In the genomic region with DNA sequence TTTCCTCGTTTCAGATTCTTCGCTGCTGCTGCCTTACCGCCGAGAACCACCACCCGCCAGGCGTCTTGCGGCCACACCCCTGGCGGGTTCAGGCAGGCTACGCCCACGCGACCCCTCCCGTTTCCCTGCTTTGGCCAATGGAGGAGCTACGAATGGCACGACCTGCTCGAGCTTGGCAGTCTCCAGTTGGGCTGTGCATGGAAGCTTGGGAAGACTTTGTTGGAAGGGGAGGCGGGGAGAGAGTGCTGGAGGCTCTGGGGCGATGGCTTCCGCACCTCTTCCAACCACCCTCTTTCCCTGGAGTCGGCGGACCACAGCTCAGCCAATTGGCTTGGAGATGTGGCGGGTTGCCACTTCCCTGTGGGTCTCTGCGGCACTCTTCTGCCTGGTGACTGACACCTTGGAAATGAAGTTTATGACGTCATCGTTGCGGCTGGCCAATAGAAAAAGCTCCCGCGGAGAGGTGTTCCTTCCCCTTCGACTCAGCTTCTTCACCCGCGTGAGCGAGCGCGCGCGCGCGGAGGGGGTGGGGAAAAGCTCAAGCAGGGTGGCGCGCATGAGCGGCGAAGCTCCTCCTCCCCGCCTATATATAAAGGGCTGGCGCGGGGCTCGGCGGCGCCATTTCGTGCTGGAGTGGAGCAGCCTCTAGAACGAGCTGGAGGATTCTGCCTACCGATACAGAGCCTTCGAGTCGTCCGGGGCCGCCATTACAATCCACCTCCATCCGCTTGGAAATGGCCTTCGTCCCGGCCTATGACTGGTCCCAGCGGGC, we compare ENCODE assay signal across 8 cellular contexts. TPM values are rescaled to one million over a fixed set of nuclear protein-coding genes. Genes with fewer than 3 reads are reported as not detected.
DNase-seq lines count a peak whose midpoint lies in the region; ATAC-seq and TF ChIP-seq lines count a peak whose summit lies in the region.

No MANE protein-coding gene starts in this region.

- no TSS peak for BruUV-seq in Panc1 (replicated peaks; lab: Mats Ljungman, UMichigan)

- H3K36me3 Mint-ChIP-seq in activated T-cell treated with anti-CD3 and anti-CD28 coated beads, Interleukin-2, amount 50 U/mL, for 72 hours (ENCODE audit: insufficient read depth in 2 of 2), result peaks cover 49 to 65% of the 10 kb centered on the region in 2 donors

- H3K79me2 ChIP-seq in DND-41 (ENCODE audit: insufficient read depth, low read length) (peaks cover 91% of the 10 kb centered on the region), KMS-11 (ENCODE audit: insufficient read depth, low read depth) (peaks cover 78% of the 10 kb centered on the region)

- peak overlapping the region; percentile 99 for H3K27ac Mint-ChIP-seq in activated T-cell treated with anti-CD3 and anti-CD28 coated beads, Interleukin-2, amount 50 U/mL, for 72 hours

- H2AFZ ChIP-seq in DND-41 (ENCODE audit: low read depth, low read length) (no peak overlapping the region), KMS-11 (ENCODE audit: low read depth) (no peak overlapping the region)

- H3K27me3 ChIP-seq in DND-41 (ENCODE audit: insufficient read depth, low read length, poor library complexity), result no peaks in the 10 kb centered on the region
- H3K27me3 ChIP-seq in KMS-11 (ENCODE audit: insufficient read depth, low read depth), result no peaks in the 10 kb centered on the region
- H3K27me3 ChIP-seq in Panc1 (ENCODE audit: control insufficient read depth, insufficient read depth, low read length), result no peaks in the 10 kb centered on the region
- H3K27me3 ChIP-seq in muscle layer of colon (ENCODE audit: control insufficient read depth in 1 of 2, insufficient read depth in 2 of 2, low read length in 2 of 2), result no peaks in the 10 kb centered on the region

- CTCF ChIA-PET in Panc1 (lab: Charles Lee), result interaction anchor here (0.5 to 2.3 kb wide), 5 partner anchors 8 to 1666 kb away, joined by 3 to 12 read pairs (median 5); no protein-coding TSS in a partner anchor

- H4K20me1 ChIP-seq in DND-41 (ENCODE audit: insufficient read depth, low read length) (peaks cover 46% of the 10 kb centered on the region), KMS-11 (ENCODE audit: insufficient read depth) (peaks cover 40% of the 10 kb centered on the region)

- peak overlapping the region; percentile 89 for H3K9ac ChIP-seq in DND-41 (ENCODE audit: low read depth, low read length)
- H3K9ac ChIP-seq in KMS-11, result peak overlapping the region; percentile 100
- peak overlapping the region; percentile 100 for H3K9ac ChIP-seq in muscle layer of colon (ENCODE audit: low read length)

- H3K36me3 ChIP-seq in DND-41 (ENCODE audit: insufficient read depth, low read length), result peaks cover 59% of the 10 kb centered on the region
- peaks cover 26% of the 10 kb centered on the region; the same call in 1 of the 2 replicates for H3K36me3 ChIP-seq in KMS-11 (ENCODE audit: insufficient read depth)
- H3K36me3 ChIP-seq in Panc1 (ENCODE audit: control insufficient read depth, insufficient read depth, low read length), result peaks cover 36% of the 10 kb centered on the region
- H3K36me3 ChIP-seq in muscle layer of colon (ENCODE audit: insufficient read depth, low read length), result peaks cover 34% of the 10 kb centered on the region

- H3K4me1 Mint-ChIP-seq in activated T-cell treated with anti-CD3 and anti-CD28 coated beads, Interleukin-2, amount 50 U/mL, for 72 hours (ENCODE audit: low read depth), result peaks cover 32% of the 10 kb centered on the region

- peak overlapping the region; percentile 82 for H3K4me2 ChIP-seq in DND-41 (ENCODE audit: insufficient read depth, low read length)
- H3K4me2 ChIP-seq in KMS-11, result peak overlapping the region; percentile 97

- H3K27me3 Mint-ChIP-seq in activated T-cell treated with anti-CD3 and anti-CD28 coated beads, Interleukin-2, amount 50 U/mL, for 72 hours (ENCODE audit: low read depth), result no peaks in the 10 kb centered on the region

- H3K4me3 ChIP-seq in DND-41 (ENCODE audit: low read depth in 1 of 2, low read length in 2 of 2), result peak overlapping the region; percentile 53 to 84
- H3K4me3 ChIP-seq in KMS-11 (IDR thresholded peaks at IDR 0.05; ENCODE audit: insufficient read depth, low read depth, low read length), result no peak overlapping the region
- H3K4me3 ChIP-seq in Panc1 (ENCODE audit: low read depth in 2 of 2, low read length in 2 of 2), result peak overlapping the region; percentile 94 to 100
- H3K4me3 ChIP-seq in muscle layer of colon (ENCODE audit: low read depth in 1 of 2, low read length in 2 of 2), result peak overlapping the region; percentile 82 to 99

- peaks cover 41% of the 10 kb centered on the region for H3K4me1 ChIP-seq in DND-41 (ENCODE audit: insufficient read depth, low read length)
- H3K4me1 ChIP-seq in KMS-11 (ENCODE audit: low read depth, poor library complexity, severe bottlenecking), result peaks cover 29% of the 10 kb centered on the region
- peaks cover 24% of the 10 kb centered on the region for H3K4me1 ChIP-seq in Panc1 (ENCODE audit: control insufficient read depth, insufficient read depth, low read length)
- peaks cover 35% of the 10 kb centered on the region for H3K4me1 ChIP-seq in muscle layer of colon (ENCODE audit: insufficient read depth, low read length)

- in situ Hi-C loops in Panc1 (cut with HindIII; ENCODE audit: low pct_unique_long_range_greater_than_20kb, low sequenced_read_pairs), result no loop called here

- DNase-seq in DND-41 (peak; percentile 100), Panc1 (ENCODE audit: low read depth, low spot score) (peak; percentile 98)
- peak; percentile 99 to 100 for DNase-seq in activated T-cell treated with anti-CD3 and anti-CD28 coated beads, Interleukin-2, amount 50 U/mL, for 72 hours
- peak; percentile 99 to 100 for DNase-seq in stimulated activated CD8-positive, alpha-beta memory T cell treated with anti-CD3 and anti-CD28 coated beads, Interleukin-7, amount 100 ng/mL, for 1 hour (ENCODE audit: low read depth in 2 of 2)

- ATAC-seq in DND-41 (ENCODE audit: insufficient read depth, low read depth) (peak; percentile 69), GM21786 (IDR thresholded peaks at IDR 0.05; ENCODE audit: unreplicated experiment) (peak; percentile 53), Panc1 (peak; percentile 72), esophagus mucosa (peak; percentile 73)
- ATAC-seq in activated T-cell treated with anti-CD3 and anti-CD28 coated beads, Interleukin-2, amount 50 U/mL, for 72 hours (replicated peaks in 1 of 2), result peak; percentile 49 to 50

- H3K9me3 ChIP-seq in DND-41 (ENCODE audit: insufficient read depth, low read length, severe bottlenecking) (no peaks in the 10 kb centered on the region), Panc1 (ENCODE audit: control insufficient read depth, insufficient read depth, low read depth, low read length) (no peaks in the 10 kb centered on the region), muscle layer of colon (ENCODE audit: low read length) (no peaks in the 10 kb centered on the region)

- H3K4me3 Mint-ChIP-seq in activated T-cell treated with anti-CD3 and anti-CD28 coated beads, Interleukin-2, amount 50 U/mL, for 72 hours, result peak overlapping the region; percentile 86 to 97

- H3K9me3 Mint-ChIP-seq in activated T-cell treated with anti-CD3 and anti-CD28 coated beads, Interleukin-2, amount 50 U/mL, for 72 hours, result no peaks in the 10 kb centered on the region

- TF ChIP-seq CTCF in DND-41 (IDR thresholded peaks at IDR 0.05; ENCODE audit: borderline replicate concordance, extremely low read depth, low read length, poor library complexity, severe bottlenecking), result peak; percentile 2
- TF ChIP-seq CTCF in KMS-11 (conservative IDR thresholded peaks at IDR 0.05; ENCODE audit: low read depth, low read length), result no peak
- no peak for TF ChIP-seq CTCF in Panc1 (IDR thresholded peaks at IDR 0.05)

- H3K27ac ChIP-seq in DND-41 (ENCODE audit: low read length), result peak overlapping the region; percentile 96
- H3K27ac ChIP-seq in KMS-11, result peak overlapping the region; percentile 100
- H3K27ac ChIP-seq in Panc1 (ENCODE audit: low read length), result peak overlapping the region; percentile 100
- peak overlapping the region; percentile 100 for H3K27ac ChIP-seq in muscle layer of colon (ENCODE audit: low read depth, low read length)

- POLR2A ChIA-PET in Panc1 (lab: Charles Lee), result interaction anchor here (0.5 to 2.4 kb wide), 27 partner anchors 8 to 1220 kb away, joined by 3 to 26 read pairs (median 5); a partner anchor contains a TSS

- intact Hi-C loops in Panc1 (cut with micrococcal nuclease; ENCODE audit: unreplicated experiment), result no loop called here

RNA-seq across cellular contexts. Expression of a gene that starts 3.4 kb away (rescaled TPM):
- total RNA-seq in Panc1 (2021; ENCODE audit: unreplicated experiment) (209 TPM), esophagus mucosa (99.3 TPM)
- 161 TPM for polyA plus RNA-seq in Panc1 (2012; ENCODE audit: insufficient read length)
- 100 to 1,000 TPM; 238 to 291 TPM for total RNA-seq in activated T-cell treated with anti-CD3 and anti-CD28 coated beads, Interleukin-2, amount 50 U/mL, for 72 hours

RNA-seq across cellular contexts. Expression of a gene that starts 18.9 kb away (rescaled TPM):
- total RNA-seq in Panc1 (2021; ENCODE audit: unreplicated experiment) (2.8 TPM), esophagus mucosa (16.2 TPM)
- 1.3 TPM for polyA plus RNA-seq in Panc1 (2012; ENCODE audit: insufficient read length)
- 10 to 100 TPM; 19.4 to 20.2 TPM for total RNA-seq in activated T-cell treated with anti-CD3 and anti-CD28 coated beads, Interleukin-2, amount 50 U/mL, for 72 hours

RNA-seq across cellular contexts. Expression of a gene that starts 30.9 kb away (rescaled TPM):
- 0.44 TPM for total RNA-seq in Panc1 (2021; ENCODE audit: unreplicated experiment)
- not detected for polyA plus RNA-seq in Panc1 (2012; ENCODE audit: insufficient read length)
- total RNA-seq in activated T-cell treated with anti-CD3 and anti-CD28 coated beads, Interleukin-2, amount 50 U/mL, for 72 hours, result 1 to 10 TPM; 3.4 to 3.6 TPM
- total RNA-seq in esophagus mucosa, result 5.5 TPM

RNA-seq across cellular contexts. Expression of a gene that starts 37.6 kb away (rescaled TPM):
- total RNA-seq in Panc1 (2021; ENCODE audit: unreplicated experiment) (0.08 TPM), esophagus mucosa (1.4 TPM)
- polyA plus RNA-seq in Panc1 (2012; ENCODE audit: insufficient read length), result not detected
- total RNA-seq in activated T-cell treated with anti-CD3 and anti-CD28 coated beads, Interleukin-2, amount 50 U/mL, for 72 hours, result 1 to 10 TPM; 3.1 to 3.9 TPM
